9 cellular contexts compared by ENCODE assay signal in the genomic region with DNA sequence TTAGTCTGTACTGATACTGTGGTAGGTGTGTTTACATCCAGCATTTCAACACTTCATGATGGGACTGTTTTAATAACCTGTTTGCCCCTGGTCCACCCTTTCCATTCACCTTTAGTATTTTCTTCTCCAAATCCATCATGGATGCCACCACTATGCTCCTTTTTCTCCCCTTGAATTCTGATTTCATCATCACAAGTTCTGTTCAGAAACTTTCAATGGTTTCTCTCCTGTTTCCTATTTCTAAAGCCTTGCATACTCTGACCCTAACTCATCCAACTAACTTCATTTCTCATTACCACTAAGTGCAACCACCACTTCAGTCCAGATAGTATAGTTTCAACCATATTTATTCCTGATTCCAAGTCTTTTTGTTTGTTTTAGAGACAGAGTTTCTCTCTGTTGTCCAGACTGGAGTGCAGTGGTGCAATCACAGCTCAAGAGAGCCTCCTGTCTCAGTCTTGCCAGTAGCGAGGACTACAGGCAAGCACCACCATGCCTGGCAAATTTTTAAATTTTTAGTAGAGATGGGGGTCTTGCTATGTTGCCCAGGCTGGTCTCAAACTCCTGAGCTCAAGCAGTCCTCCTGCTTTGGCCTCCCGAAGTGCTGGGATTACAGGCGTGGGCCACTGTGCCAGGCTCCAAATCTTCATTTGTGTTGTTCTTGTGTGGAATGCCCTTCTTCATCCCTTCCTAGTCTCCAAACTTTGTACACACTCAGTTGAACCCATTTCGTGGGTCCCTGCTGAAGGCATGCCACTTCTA. TPM values are rescaled to one million over a fixed set of nuclear protein-coding genes. Genes with fewer than 3 reads are reported as not detected.
A peak's percentile ranks its signal among the peaks of the same experiment; 100 is the strongest.
DNase-seq lines count a peak whose midpoint lies in the region; TF ChIP-seq lines count a peak whose summit lies in the region.
"Had no signal": no experiment of that assay in that cellular context is flagged by ENCODE, and none has a peak within 500 bp of the region (broad histone marks: within the 10 kb centered on the region; RNA-seq: fewer than 3 reads in every experiment).

No MANE protein-coding gene starts in this region.

- H3K4me2 ChIP-seq in MM.1S (ENCODE audit: low read depth, low read length): peak overlapping the region; percentile 62
- peak overlapping the region; percentile 74 for H3K4me2 ChIP-seq in neural cell (ENCODE audit: low read length)

- 0 out of 2 replicates have a peak overlapping the region, but pooled peaks have one; percentile 95 for H2AFZ ChIP-seq in MM.1S (ENCODE audit: low read length)
- H2AFZ ChIP-seq in neural cell (ENCODE audit: low read depth, low read length): peak overlapping the region; percentile 99

- POLR2A ChIA-PET in CD8-positive, alpha-beta memory T cell (lab: Charles Lee): no interaction called here

- no peaks in the 10 kb centered on the region for H3K9me2 ChIP-seq in MM.1S (replicated peaks; ENCODE audit: insufficient read depth, low read length)
- H3K9me2 ChIP-seq in neural cell (ENCODE audit: insufficient read depth, low read length): no peaks in the 10 kb centered on the region

- peaks cover 32 to 56% (median 50%) of the 10 kb centered on the region in 3 donors for H3K4me1 Mint-ChIP-seq in CD8-positive, alpha-beta memory T cell
- H3K4me1 Mint-ChIP-seq in chondrocyte (ENCODE audit: low read depth): peaks cover 26% of the 10 kb centered on the region

- H3K36me3 Mint-ChIP-seq in CD8-positive, alpha-beta memory T cell: peaks cover 0 to 17% (median 7%) of the 10 kb centered on the region in 3 donors
- H3K36me3 Mint-ChIP-seq in chondrocyte (ENCODE audit: low read depth): no peaks in the 10 kb centered on the region

- TF ChIP-seq CTCF in MM.1S (IDR thresholded peaks at IDR 0.05; ENCODE audit: low read length): no peak
- no peak for TF ChIP-seq CTCF in chondrocyte (IDR thresholded peaks at IDR 0.05)
- no peak for TF ChIP-seq CTCF in neural cell (IDR thresholded peaks at IDR 0.05; ENCODE audit: poor library complexity, severe bottlenecking)

- H4K20me1 ChIP-seq in MM.1S (ENCODE audit: insufficient read depth, low read length): no peaks in the 10 kb centered on the region
- no peaks in the 10 kb centered on the region for H4K20me1 ChIP-seq in neural cell (ENCODE audit: insufficient read depth)

- H3F3A ChIP-seq in MM.1S (ENCODE audit: insufficient read depth, low read length): 0 out of 2 replicates have a peak, but pooled peaks cover 10% of the 10 kb centered on the region
- H3F3A ChIP-seq in neural cell (ENCODE audit: insufficient read depth, low read length, poor library complexity, severe bottlenecking): peaks cover 2% of the 10 kb centered on the region

- peak overlapping the region; percentile 94 for H3K4me3 ChIP-seq in CD8-positive, alpha-beta memory T cell (ENCODE audit: low read length)
- peak overlapping the region; percentile 95 for H3K4me3 ChIP-seq in MM.1S (ENCODE audit: low read length)
- H3K4me3 ChIP-seq in neural cell (ENCODE audit: low read length): peak overlapping the region; percentile 77

- peaks cover 23% of the 10 kb centered on the region for H3K4me1 ChIP-seq in CD8-positive, alpha-beta memory T cell (ENCODE audit: insufficient read depth, low read length)
- H3K4me1 ChIP-seq in MM.1S (ENCODE audit: low read length): peaks cover 9% of the 10 kb centered on the region; the same call in 1 of the 2 replicates

- peak overlapping the region; percentile 97 to 100 (median 100) for H3K4me3 Mint-ChIP-seq in CD8-positive, alpha-beta memory T cell
- peak overlapping the region; percentile 98 for H3K4me3 Mint-ChIP-seq in chondrocyte (ENCODE audit: unreplicated experiment)

- peak overlapping the region; percentile 87 for H3K27ac ChIP-seq in CD8-positive, alpha-beta memory T cell (ENCODE audit: low read depth, low read length)
- H3K27ac ChIP-seq in MM.1S (ENCODE audit: low read length) (no peak overlapping the region), neural cell (ENCODE audit: low read length) (no peak overlapping the region)

- no peak overlapping the region; the same call in 1 of the 2 replicates for H3K9ac ChIP-seq in MM.1S (ENCODE audit: low read length)
- peak overlapping the region; percentile 97 for H3K9ac ChIP-seq in neural cell (ENCODE audit: low read length)

- no peaks in the 10 kb centered on the region for H3K27me3 ChIP-seq in CD8-positive, alpha-beta memory T cell (ENCODE audit: insufficient read depth, low read length, poor library complexity, severe bottlenecking)
- H3K27me3 ChIP-seq in MM.1S (replicated peaks; ENCODE audit: insufficient read depth, low read length): no peaks in the 10 kb centered on the region
- no peaks in the 10 kb centered on the region for H3K27me3 ChIP-seq in neural cell (ENCODE audit: insufficient read depth, low read depth, low read length)

- CTCF ChIA-PET in CD8-positive, alpha-beta memory T cell (lab: Charles Lee): interaction anchor here (1.0 kb wide), 1 partner anchor 9 kb away, joined by 3 read pairs; no protein-coding TSS in a partner anchor

- peak overlapping the region; percentile 89 to 100 (median 99) for H3K27ac Mint-ChIP-seq in CD8-positive, alpha-beta memory T cell
- no peak overlapping the region for H3K27ac Mint-ChIP-seq in chondrocyte (ENCODE audit: unreplicated experiment)

- H3K9me3 Mint-ChIP-seq in CD8-positive, alpha-beta memory T cell: no peaks in the 10 kb centered on the region
- no peaks in the 10 kb centered on the region for H3K9me3 Mint-ChIP-seq in chondrocyte (ENCODE audit: low read depth)

- peaks cover 0 to 1% of the 10 kb centered on the region in 2 donors for H3K27me3 Mint-ChIP-seq in CD8-positive, alpha-beta memory T cell
- no peaks in the 10 kb centered on the region for H3K27me3 Mint-ChIP-seq in chondrocyte (ENCODE audit: low read depth)

- H3K79me2 ChIP-seq in MM.1S (ENCODE audit: low read length): peaks cover 41% of the 10 kb centered on the region
- H3K79me2 ChIP-seq in neural cell (replicated peaks; ENCODE audit: insufficient read depth, low read length): peaks cover 32% of the 10 kb centered on the region

- no peak for DNase-seq in CD8-positive, alpha-beta memory T cell
- DNase-seq in MM.1S: no peak
- DNase-seq in chondrocyte (ENCODE audit: low spot score): no peak
- DNase-seq in GOT3 (lab: John Stamatoyannopoulos, UW): no peak
- DNase-seq in NCI-H446 (lab: John Stamatoyannopoulos, UW): no peak
- no peak for DNase-seq in activated gamma-delta T cell treated with Interleukin-2 at 50 U/mL for 16 hours
- no peak for DNase-seq in iPS-NIHi11 (ENCODE audit: low spot score)
- DNase-seq: islet precursor cell had no signal

- TF ChIP-seq RAD21 in neural cell (conservative IDR thresholded peaks at IDR 0.05): no peak

- H3K36me3 ChIP-seq in CD8-positive, alpha-beta memory T cell (ENCODE audit: insufficient read depth, low read length): no peaks in the 10 kb centered on the region
- H3K36me3 ChIP-seq in MM.1S (replicated peaks; ENCODE audit: insufficient read depth, low read length) (no peaks in the 10 kb centered on the region; the same call in 1 of the 2 replicates), neural cell (ENCODE audit: insufficient read depth, low read length) (no peaks in the 10 kb centered on the region)

- no peaks in the 10 kb centered on the region for H3K9me3 ChIP-seq in CD8-positive, alpha-beta memory T cell (ENCODE audit: low read length)
- H3K9me3 ChIP-seq in MM.1S (replicated peaks; ENCODE audit: insufficient read depth, low read length) (no peaks in the 10 kb centered on the region), neural cell (ENCODE audit: low read length) (no peaks in the 10 kb centered on the region)

- TF ChIP-seq EP300 in neural cell (conservative IDR thresholded peaks at IDR 0.05; ENCODE audit: poor library complexity, severe bottlenecking): no peak

TF ChIP-seq in neural cell, 6 proteins besides CTCF, POLR2A, EP300 and RAD21:
- TF ChIP-seq, protein P1, sequence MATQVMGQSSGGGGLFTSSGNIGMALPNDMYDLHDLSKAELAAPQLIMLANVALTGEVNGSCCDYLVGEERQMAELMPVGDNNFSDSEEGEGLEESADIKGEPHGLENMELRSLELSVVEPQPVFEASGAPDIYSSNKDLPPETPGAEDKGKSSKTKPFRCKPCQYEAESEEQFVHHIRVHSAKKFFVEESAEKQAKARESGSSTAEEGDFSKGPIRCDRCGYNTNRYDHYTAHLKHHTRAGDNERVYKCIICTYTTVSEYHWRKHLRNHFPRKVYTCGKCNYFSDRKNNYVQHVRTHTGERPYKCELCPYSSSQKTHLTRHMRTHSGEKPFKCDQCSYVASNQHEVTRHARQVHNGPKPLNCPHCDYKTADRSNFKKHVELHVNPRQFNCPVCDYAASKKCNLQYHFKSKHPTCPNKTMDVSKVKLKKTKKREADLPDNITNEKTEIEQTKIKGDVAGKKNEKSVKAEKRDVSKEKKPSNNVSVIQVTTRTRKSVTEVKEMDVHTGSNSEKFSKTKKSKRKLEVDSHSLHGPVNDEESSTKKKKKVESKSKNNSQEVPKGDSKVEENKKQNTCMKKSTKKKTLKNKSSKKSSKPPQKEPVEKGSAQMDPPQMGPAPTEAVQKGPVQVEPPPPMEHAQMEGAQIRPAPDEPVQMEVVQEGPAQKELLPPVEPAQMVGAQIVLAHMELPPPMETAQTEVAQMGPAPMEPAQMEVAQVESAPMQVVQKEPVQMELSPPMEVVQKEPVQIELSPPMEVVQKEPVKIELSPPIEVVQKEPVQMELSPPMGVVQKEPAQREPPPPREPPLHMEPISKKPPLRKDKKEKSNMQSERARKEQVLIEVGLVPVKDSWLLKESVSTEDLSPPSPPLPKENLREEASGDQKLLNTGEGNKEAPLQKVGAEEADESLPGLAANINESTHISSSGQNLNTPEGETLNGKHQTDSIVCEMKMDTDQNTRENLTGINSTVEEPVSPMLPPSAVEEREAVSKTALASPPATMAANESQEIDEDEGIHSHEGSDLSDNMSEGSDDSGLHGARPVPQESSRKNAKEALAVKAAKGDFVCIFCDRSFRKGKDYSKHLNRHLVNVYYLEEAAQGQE (IDR thresholded peaks at IDR 0.05; ENCODE audit: borderline replicate concordance): no peak
- TF ChIP-seq POLR2AphosphoS5 (IDR thresholded peaks at IDR 0.05) (no peak), SMC3 (conservative IDR thresholded peaks at IDR 0.05; ENCODE audit: poor library complexity) (no peak), EZH2 (IDR thresholded peaks at IDR 0.05; ENCODE audit: borderline replicate concordance, insufficient read depth, low read length, poor library complexity, severe bottlenecking) (no peak), TAF1 (IDR thresholded peaks at IDR 0.05; ENCODE audit: low read depth) (no peak), MXI1 (conservative IDR thresholded peaks at IDR 0.05; ENCODE audit: poor library complexity, severe bottlenecking) (no peak)

RNA-seq across cellular contexts. Expression of gene LIN7C, which starts 1.2 kb away (rescaled TPM):
- total RNA-seq in CD8-positive, alpha-beta memory T cell: 10 to 100 TPM; 27.4 to 28.9 TPM
- 14.7 TPM for polyA plus RNA-seq in CD8-positive, alpha-beta memory T cell
- 18.1 to 20.4 TPM (median 18.6 TPM) in 3 replicates for total RNA-seq in chondrocyte
- polyA plus RNA-seq in neural cell: 115 and 131 TPM in 2 replicates
- polyA minus RNA-seq in neural cell: 231 and 253 TPM in 2 replicates

RNA-seq across cellular contexts. Expression of gene LGR4, which starts 35.2 kb away (rescaled TPM):
- under 1 TPM; 0.04 to 0.39 TPM for total RNA-seq in CD8-positive, alpha-beta memory T cell
- polyA plus RNA-seq in CD8-positive, alpha-beta memory T cell: 0.07 TPM
- total RNA-seq in chondrocyte: 34.2 to 69.6 TPM (median 36.2 TPM) in 3 replicates
- 8.7 and 11.2 TPM in 2 replicates for polyA plus RNA-seq in neural cell
- 22.2 and 23.1 TPM in 2 replicates for polyA minus RNA-seq in neural cell

Comparison
In these comparisons a context has a peak if more than half of its experiments do, and no peak if none do; other contexts are left out.
1. RNA of gene LGR4, which starts 35.2 kb away (total RNA-seq): 34.2 to 69.6 TPM in chondrocyte; 0.04 to 0.39 TPM in CD8-positive, alpha-beta memory T cell; every median in the first group is over 10 times any median in the second.
2. Peak in every context shown above with its lines, with median percentiles within 50 percentile points of each other: H3K4me3 ChIP-seq.